ENCODE assay signal across 22 cellular contexts in genomic region chr4:182574706-182575105, GRCh38.
"Had no signal": no experiment of that assay in that cellular context is flagged by ENCODE, and none has a peak within 500 bp of the region (broad histone marks: within the 10 kb centered on the region; RNA-seq: fewer than 3 reads in every experiment).

No MANE protein-coding gene starts in this region.

- H3K4me1 ChIP-seq: colonic mucosa, left ventricle myocardium inferior, prostate gland, spleen, testis, vagina had no signal

- H3K9me3 Mint-ChIP-seq: activated naive CD8-positive, alpha-beta T cell treated with anti-CD3 and anti-CD28 coated beads for 36 hours; activated T-cell treated with anti-CD3 and anti-CD28 coated beads, Interleukin-2, amount 50 U/mL, for 24 hours; activated T-helper 2 cell treated with anti-CD3 and anti-CD28 coated beads, Interferon-gamma antibody, Interleukin-2, Interleukin-4, amounts not matched to agents 10 μg/mL and 5 μg/mL and 100 μg/mL, durations not matched to agents 14 hours and 24 hours and 36 hours; nephron had no signal

- H3K4me1 Mint-ChIP-seq: activated CD4-positive, alpha-beta T cell treated with anti-CD3 and anti-CD28 coated beads for 36 hours; activated naive CD8-positive, alpha-beta T cell treated with anti-CD3 and anti-CD28 coated beads for 36 hours had no signal

- H3K9me3 ChIP-seq: colonic mucosa, left ventricle myocardium inferior, prostate gland, spleen, testis, vagina had no signal

- H3K27ac ChIP-seq: colonic mucosa, dorsolateral prefrontal cortex, epithelial cell of prostate, left ventricle myocardium inferior, prostate gland, spleen, testis, vagina had no signal

- H3K36me3 Mint-ChIP-seq: activated naive CD8-positive, alpha-beta T cell treated with anti-CD3 and anti-CD28 coated beads for 36 hours had no signal

- H3K4me3 ChIP-seq: colonic mucosa, dorsolateral prefrontal cortex, left ventricle myocardium inferior, prostate gland, spleen, testis, vagina had no signal

- H3K27me3 ChIP-seq: colonic mucosa, testis, vagina had no signal

- ATAC-seq: activated CD4-positive, alpha-beta T cell treated with anti-CD3 and anti-CD28 coated beads for 36 hours had no signal

- DNase-seq: activated CD4-positive, alpha-beta T cell treated with anti-CD3 and anti-CD28 coated beads for 36 hours; activated CD4-positive, alpha-beta T cell treated with anti-CD3 and anti-CD28 coated beads, Interleukin-2, amount 50 U/mL, for 4 hours; activated CD8-positive, alpha-beta memory T cell treated with anti-CD3 and anti-CD28 coated beads for 24 hours; activated CD8-positive, alpha-beta memory T cell treated with anti-CD3 and anti-CD28 coated beads, Interleukin-2, amount 50 U/mL, for 4 hours; activated naive CD4-positive, alpha-beta T cell; activated naive CD8-positive, alpha-beta T cell treated with anti-CD3 and anti-CD28 coated beads for 36 hours; activated T-cell treated with anti-CD3 and anti-CD28 coated beads, Interleukin-2, amount 50 U/mL, for 24 hours; colonic mucosa; dorsolateral prefrontal cortex; left ventricle myocardium inferior; midbrain; spleen; stimulated activated CD4-positive, alpha-beta T cell treated with anti-CD3 and anti-CD28 coated beads, Interleukin-4, amount 100 ng/mL, for 1 hour; stimulated activated naive CD4-positive, alpha-beta T cell; T-helper 9 cell; testis had no signal

- H3K27ac Mint-ChIP-seq: activated CD4-positive, alpha-beta T cell treated with anti-CD3 and anti-CD28 coated beads for 36 hours; activated naive CD8-positive, alpha-beta T cell treated with anti-CD3 and anti-CD28 coated beads for 36 hours; activated T-cell treated with anti-CD3 and anti-CD28 coated beads, Interleukin-2, amount 50 U/mL, for 24 hours; activated T-helper 2 cell treated with anti-CD3 and anti-CD28 coated beads, Interferon-gamma antibody, Interleukin-2, Interleukin-4, amounts not matched to agents 10 μg/mL and 5 μg/mL and 100 μg/mL, durations not matched to agents 14 hours and 24 hours and 36 hours; nephron; type B pancreatic cell had no signal

- H3K36me3 ChIP-seq: colonic mucosa, left ventricle myocardium inferior, prostate gland, spleen, vagina had no signal

- H3K4me3 Mint-ChIP-seq: activated CD4-positive, alpha-beta T cell treated with anti-CD3 and anti-CD28 coated beads for 36 hours; activated naive CD8-positive, alpha-beta T cell treated with anti-CD3 and anti-CD28 coated beads for 36 hours; activated T-cell treated with anti-CD3 and anti-CD28 coated beads, Interleukin-2, amount 50 U/mL, for 24 hours; nephron; type B pancreatic cell had no signal
